1 cellular context compared by ENCODE assay signal in genomic region chr15:44038801-44039200, GRCh38.
TF ChIP-seq lines count a peak whose summit lies in the region.

No MANE protein-coding gene starts in this region.

TF ChIP-seq in GM23338, 12 proteins besides CTCF, POLR2A, EP300 and RAD21 (continued from another document):
- TF ChIP-seq, protein P1, sequence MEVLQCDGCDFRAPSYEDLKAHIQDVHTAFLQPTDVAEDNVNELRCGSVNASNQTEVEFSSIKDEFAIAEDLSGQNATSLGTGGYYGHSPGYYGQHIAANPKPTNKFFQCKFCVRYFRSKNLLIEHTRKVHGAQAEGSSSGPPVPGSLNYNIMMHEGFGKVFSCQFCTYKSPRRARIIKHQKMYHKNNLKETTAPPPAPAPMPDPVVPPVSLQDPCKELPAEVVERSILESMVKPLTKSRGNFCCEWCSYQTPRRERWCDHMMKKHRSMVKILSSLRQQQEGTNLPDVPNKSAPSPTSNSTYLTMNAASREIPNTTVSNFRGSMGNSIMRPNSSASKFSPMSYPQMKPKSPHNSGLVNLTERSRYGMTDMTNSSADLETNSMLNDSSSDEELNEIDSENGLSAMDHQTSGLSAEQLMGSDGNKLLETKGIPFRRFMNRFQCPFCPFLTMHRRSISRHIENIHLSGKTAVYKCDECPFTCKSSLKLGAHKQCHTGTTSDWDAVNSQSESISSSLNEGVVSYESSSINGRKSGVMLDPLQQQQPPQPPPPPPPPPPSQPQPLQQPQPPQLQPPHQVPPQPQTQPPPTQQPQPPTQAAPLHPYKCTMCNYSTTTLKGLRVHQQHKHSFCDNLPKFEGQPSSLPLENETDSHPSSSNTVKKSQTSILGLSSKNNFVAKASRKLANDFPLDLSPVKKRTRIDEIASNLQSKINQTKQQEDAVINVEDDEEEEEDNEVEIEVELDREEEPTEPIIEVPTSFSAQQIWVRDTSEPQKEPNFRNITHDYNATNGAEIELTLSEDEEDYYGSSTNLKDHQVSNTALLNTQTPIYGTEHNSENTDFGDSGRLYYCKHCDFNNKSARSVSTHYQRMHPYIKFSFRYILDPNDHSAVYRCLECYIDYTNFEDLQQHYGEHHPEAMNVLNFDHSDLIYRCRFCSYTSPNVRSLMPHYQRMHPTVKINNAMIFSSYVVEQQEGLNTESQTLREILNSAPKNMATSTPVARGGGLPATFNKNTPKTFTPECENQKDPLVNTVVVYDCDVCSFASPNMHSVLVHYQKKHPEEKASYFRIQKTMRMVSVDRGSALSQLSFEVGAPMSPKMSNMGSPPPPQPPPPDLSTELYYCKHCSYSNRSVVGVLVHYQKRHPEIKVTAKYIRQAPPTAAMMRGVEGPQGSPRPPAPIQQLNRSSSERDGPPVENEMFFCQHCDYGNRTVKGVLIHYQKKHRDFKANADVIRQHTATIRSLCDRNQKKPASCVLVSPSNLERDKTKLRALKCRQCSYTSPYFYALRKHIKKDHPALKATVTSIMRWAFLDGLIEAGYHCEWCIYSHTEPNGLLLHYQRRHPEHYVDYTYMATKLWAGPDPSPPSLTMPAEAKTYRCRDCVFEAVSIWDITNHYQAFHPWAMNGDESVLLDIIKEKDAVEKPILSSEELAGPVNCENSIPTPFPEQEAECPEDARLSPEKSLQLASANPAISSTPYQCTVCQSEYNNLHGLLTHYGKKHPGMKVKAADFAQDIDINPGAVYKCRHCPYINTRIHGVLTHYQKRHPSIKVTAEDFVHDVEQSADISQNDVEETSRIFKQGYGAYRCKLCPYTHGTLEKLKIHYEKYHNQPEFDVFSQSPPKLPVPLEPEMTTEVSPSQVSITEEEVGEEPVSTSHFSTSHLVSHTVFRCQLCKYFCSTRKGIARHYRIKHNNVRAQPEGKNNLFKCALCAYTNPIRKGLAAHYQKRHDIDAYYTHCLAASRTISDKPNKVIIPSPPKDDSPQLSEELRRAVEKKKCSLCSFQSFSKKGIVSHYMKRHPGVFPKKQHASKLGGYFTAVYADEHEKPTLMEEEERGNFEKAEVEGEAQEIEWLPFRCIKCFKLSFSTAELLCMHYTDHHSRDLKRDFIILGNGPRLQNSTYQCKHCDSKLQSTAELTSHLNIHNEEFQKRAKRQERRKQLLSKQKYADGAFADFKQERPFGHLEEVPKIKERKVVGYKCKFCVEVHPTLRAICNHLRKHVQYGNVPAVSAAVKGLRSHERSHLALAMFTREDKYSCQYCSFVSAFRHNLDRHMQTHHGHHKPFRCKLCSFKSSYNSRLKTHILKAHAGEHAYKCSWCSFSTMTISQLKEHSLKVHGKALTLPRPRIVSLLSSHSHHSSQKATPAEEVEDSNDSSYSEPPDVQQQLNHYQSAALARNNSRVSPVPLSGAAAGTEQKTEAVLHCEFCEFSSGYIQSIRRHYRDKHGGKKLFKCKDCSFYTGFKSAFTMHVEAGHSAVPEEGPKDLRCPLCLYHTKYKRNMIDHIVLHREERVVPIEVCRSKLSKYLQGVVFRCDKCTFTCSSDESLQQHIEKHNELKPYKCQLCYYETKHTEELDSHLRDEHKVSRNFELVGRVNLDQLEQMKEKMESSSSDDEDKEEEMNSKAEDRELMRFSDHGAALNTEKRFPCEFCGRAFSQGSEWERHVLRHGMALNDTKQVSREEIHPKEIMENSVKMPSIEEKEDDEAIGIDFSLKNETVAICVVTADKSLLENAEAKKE (CRISPR knock-in tag; IDR thresholded peaks at IDR 0.05) = no peak
- TF ChIP-seq ZNF331 (CRISPR knock-in tag; IDR thresholded peaks at IDR 0.05; ENCODE audit: low read depth) (no peak), JUNB (IDR thresholded peaks at IDR 0.05; ENCODE audit: unreplicated experiment) (no peak), EZH2 (IDR thresholded peaks at IDR 0.05; ENCODE audit: low read depth, unreplicated experiment) (no peak), NANOG (IDR thresholded peaks at IDR 0.05; ENCODE audit: borderline replicate concordance) (no peak), ZNF114 (CRISPR knock-in tag; IDR thresholded peaks at IDR 0.05) (no peak), ETS1 (IDR thresholded peaks at IDR 0.05) (no peak), EZH2phosphoT487 (IDR thresholded peaks at IDR 0.05; ENCODE audit: unreplicated experiment) (no peak), STAT1 (IDR thresholded peaks at IDR 0.05; ENCODE audit: unreplicated experiment) (no peak)
